9 cellular contexts compared by ENCODE assay signal in genomic region chr11:12864316-12865156, GRCh38.
DNase-seq lines count a peak whose midpoint lies in the region; FAIRE-seq and TF ChIP-seq lines count a peak whose summit lies in the region.
"Had no signal": no experiment of that assay in that cellular context is flagged by ENCODE, and none has a peak within 500 bp of the region (broad histone marks: within the 10 kb centered on the region; RNA-seq: fewer than 3 reads in every experiment).

No MANE protein-coding gene starts in this region.

- no peak overlapping the region for H3K4me3 ChIP-seq in uterus
- H3K4me3 ChIP-seq in CD8-positive, alpha-beta memory T cell (ENCODE audit: low read length) = no peak overlapping the region
- H3K4me3 ChIP-seq: BLaER1 treated with 17β-estradiol and CSF1 and Interleukin-3, amounts not matched to agents 10 nM and 100 nM had no signal

- H3K27ac ChIP-seq in angular gyrus (ENCODE audit: low read depth, low read length) = peak overlapping the region; percentile 65
- peak overlapping the region; percentile 76 to 80 for H3K27ac ChIP-seq in uterus
- H3K27ac ChIP-seq in CD8-positive, alpha-beta memory T cell (ENCODE audit: low read depth, low read length) = no peak overlapping the region
- H3K27ac ChIP-seq: BLaER1 treated with 17β-estradiol and CSF1 and Interleukin-3, amounts not matched to agents 10 nM and 100 nM had no signal

- H3K27me3 ChIP-seq in uterus = no peaks in the 10 kb centered on the region
- peaks cover 4% of the 10 kb centered on the region for H3K27me3 ChIP-seq in CD8-positive, alpha-beta memory T cell (ENCODE audit: insufficient read depth, low read length, poor library complexity, severe bottlenecking)
- H3K27me3 ChIP-seq: BLaER1 treated with 17β-estradiol and CSF1 and Interleukin-3, amounts not matched to agents 10 nM and 100 nM had no signal

- H3K9me3 Mint-ChIP-seq in CD8-positive, alpha-beta memory T cell = no peaks in the 10 kb centered on the region

- H3K27ac Mint-ChIP-seq in CD8-positive, alpha-beta memory T cell = no peak overlapping the region

- POLR2A ChIA-PET in CD8-positive, alpha-beta memory T cell (lab: Charles Lee) = no interaction called here

- no peak for TF ChIP-seq CTCF in uterus (IDR thresholded peaks at IDR 0.05)

- H3K36me3 ChIP-seq in uterus = no peaks in the 10 kb centered on the region
- no peaks in the 10 kb centered on the region for H3K36me3 ChIP-seq in CD8-positive, alpha-beta memory T cell (ENCODE audit: insufficient read depth, low read length)
- H3K36me3 ChIP-seq: BLaER1 treated with 17β-estradiol and CSF1 and Interleukin-3, amounts not matched to agents 10 nM and 100 nM had no signal

- peaks cover 31 to 72% of the 10 kb centered on the region in 2 donors for H3K27me3 Mint-ChIP-seq in CD8-positive, alpha-beta memory T cell

- no peaks in the 10 kb centered on the region for H3K36me3 Mint-ChIP-seq in CD8-positive, alpha-beta memory T cell

- peaks cover 6 to 10% (median 8%) of the 10 kb centered on the region in 3 donors for H3K4me1 Mint-ChIP-seq in CD8-positive, alpha-beta memory T cell

- no peak for TF ChIP-seq POLR2A in uterus (IDR thresholded peaks at IDR 0.05)

- FAIRE-seq in islet of Langerhans (lab: Jason Lieb, UNC) = peak; percentile 99

- peak overlapping the region in 3 of 7 donors; percentile 6 to 24 (median 10) for H3K4me3 Mint-ChIP-seq in CD8-positive, alpha-beta memory T cell

- H3K4me1 ChIP-seq in uterus = no peaks in the 10 kb centered on the region
- no peaks in the 10 kb centered on the region for H3K4me1 ChIP-seq in CD8-positive, alpha-beta memory T cell (ENCODE audit: insufficient read depth, low read length)

- intact Hi-C loops in uterus (cut with DNase I; ENCODE audit: low total_unique reads) = no loop called here

- H3K9me3 ChIP-seq in uterus = no peaks in the 10 kb centered on the region
- no peaks in the 10 kb centered on the region for H3K9me3 ChIP-seq in CD8-positive, alpha-beta memory T cell (ENCODE audit: low read length)
- H3K9me3 ChIP-seq: BLaER1 treated with 17β-estradiol and CSF1 and Interleukin-3, amounts not matched to agents 10 nM and 100 nM had no signal

- peak; percentile 44 for DNase-seq in SKM-1 treated with dmso at 0.1 percent for 144 hours (lab: John Stamatoyannopoulos, UW; ENCODE audit: unreplicated experiment)
- DNase-seq in SKM-1 (lab: John Stamatoyannopoulos, UW; ENCODE audit: unreplicated experiment) = no peak
- DNase-seq in uterus = no peak
- no peak for DNase-seq in stimulated activated CD4-positive, alpha-beta T cell treated with anti-CD3 and anti-CD28 coated beads, Interleukin-1b, Interleukin-23, amount 100 ng/mL, for 48 hours
- no peak for DNase-seq in HPDE6-E6E7 (ENCODE audit: extremely low spot score)
- DNase-seq in CD8-positive, alpha-beta memory T cell = no peak

- CTCF ChIA-PET in CD8-positive, alpha-beta memory T cell (lab: Charles Lee) = interaction anchor here (0.6 kb wide), 1 partner anchor 289 kb away, joined by 3 read pairs; no protein-coding TSS in a partner anchor
